Comparison of ENCODE assay signal across 1 cellular context in the genomic region with DNA sequence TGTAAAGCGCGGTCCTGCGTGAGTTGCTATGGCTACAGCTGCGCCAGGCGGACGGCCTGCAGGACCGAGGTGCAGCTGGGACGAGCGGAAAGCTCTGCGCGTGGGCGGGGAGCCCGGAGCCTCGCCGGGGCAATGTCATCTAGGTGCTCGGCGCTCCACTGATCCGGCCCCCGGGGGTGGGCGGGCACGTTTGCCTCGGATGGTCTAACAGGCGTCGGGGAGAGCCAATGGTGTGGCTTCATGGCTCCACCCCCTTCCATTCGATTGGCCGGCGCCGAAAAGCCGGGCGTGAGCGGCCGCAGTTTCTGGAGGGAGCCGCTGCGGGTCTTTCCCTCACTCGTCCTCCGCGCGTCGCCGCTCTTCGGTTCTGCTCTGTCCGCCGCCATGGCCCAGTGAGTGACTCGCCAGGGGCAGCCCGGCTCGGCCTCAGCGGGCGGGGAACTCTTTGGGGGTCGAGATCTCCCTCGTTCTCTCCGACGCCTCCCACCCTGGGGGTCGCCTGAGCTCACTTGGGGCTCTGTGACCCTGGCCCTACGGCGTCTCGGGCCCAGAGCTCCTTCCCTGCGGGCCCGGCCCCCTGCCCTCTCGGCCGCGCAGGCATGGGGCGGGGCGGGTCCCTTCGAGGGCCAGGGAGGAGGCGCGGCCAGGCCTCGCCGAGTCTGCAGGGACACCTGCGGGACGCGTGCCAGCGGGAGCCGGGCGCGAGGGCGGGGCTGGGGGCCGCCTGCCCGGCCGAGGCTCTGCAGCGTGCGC.
TF ChIP-seq lines count a peak whose summit lies in the region.

TSS of gene PGD (plus strand) at position 331 of the 753 bp plus-strand sequence. CDS start at position 385, 54 bp downstream.

TF ChIP-seq in HepG2, 621 proteins besides CTCF, POLR2A, EP300 and RAD21 (continued from another document and continues in another):
- TF ChIP-seq SOX5 (CRISPR knock-in tag; IDR thresholded peaks at IDR 0.05; ENCODE audit: borderline replicate concordance) (peak; percentile 58), KIAA2018 (CRISPR knock-in tag; IDR thresholded peaks at IDR 0.05; ENCODE audit: borderline replicate concordance) (no peak), RARA (CRISPR knock-in tag; IDR thresholded peaks at IDR 0.05) (no peak; the same call in 1 of the 2 replicates), RELA (CRISPR knock-in tag; IDR thresholded peaks at IDR 0.05) (peak; percentile 7; the same call in 1 of the 2 replicates), ZNF484 (CRISPR knock-in tag; IDR thresholded peaks at IDR 0.05; ENCODE audit: borderline replicate concordance, low read depth) (no peak), ZC3H13 (CRISPR knock-in tag; IDR thresholded peaks at IDR 0.05) (0 out of 2 replicates have a peak, but pooled peaks have one; percentile 30), BHLHE40 (IDR thresholded peaks at IDR 0.05; ENCODE audit: low read length) (peak; percentile 53), ZFYVE20 (CRISPR knock-in tag; IDR thresholded peaks at IDR 0.05; ENCODE audit: borderline replicate concordance, low read depth) (peak; percentile 81; the same call in 1 of the 2 replicates), ZNF773 (CRISPR knock-in tag; IDR thresholded peaks at IDR 0.05; ENCODE audit: borderline replicate concordance) (peak; percentile 83; the same call in 1 of the 2 replicates), CBX5 (CRISPR knock-in tag; IDR thresholded peaks at IDR 0.05; ENCODE audit: borderline replicate concordance) (peak; percentile 64; the same call in 1 of the 2 replicates), CERS6 (CRISPR knock-in tag; IDR thresholded peaks at IDR 0.05) (peak; percentile 28; the same call in 1 of the 2 replicates), ZNF761 (CRISPR knock-in tag; conservative IDR thresholded peaks at IDR 0.05) (peak; percentile 89), ZFP82 (CRISPR knock-in tag; IDR thresholded peaks at IDR 0.05; ENCODE audit: borderline replicate concordance) (0 out of 2 replicates have a peak, but pooled peaks have one; percentile 39), ZNF670 (CRISPR knock-in tag; IDR thresholded peaks at IDR 0.05; ENCODE audit: borderline replicate concordance) (no peak), SMAD1 (CRISPR knock-in tag; IDR thresholded peaks at IDR 0.05; ENCODE audit: borderline replicate concordance, low read depth) (no peak), REST (IDR thresholded peaks at IDR 0.05; ENCODE audit: borderline replicate concordance in 1 of 2, low read depth in 1 of 2, low read length in 2 of 2) (no peak), ZNF496 (CRISPR knock-in tag; IDR thresholded peaks at IDR 0.05; ENCODE audit: insufficient replicate concordance) (no peak), ZNF557 (CRISPR knock-in tag; IDR thresholded peaks at IDR 0.05) (0 out of 2 replicates have a peak, but pooled peaks have one; percentile 34), ZKSCAN1 (IDR thresholded peaks at IDR 0.05; ENCODE audit: low read length) (no peak), ELF1 (CRISPR knock-in tag; IDR thresholded peaks at IDR 0.05) (peak; percentile 43; the same call in 1 of the 2 replicates), POGZ (CRISPR knock-in tag; IDR thresholded peaks at IDR 0.05) (peak; percentile 72), ZFP41 (CRISPR knock-in tag; IDR thresholded peaks at IDR 0.05; ENCODE audit: borderline replicate concordance) (peak; percentile 82; the same call in 1 of the 2 replicates), NFE2L1 (CRISPR knock-in tag; IDR thresholded peaks at IDR 0.05; ENCODE audit: borderline replicate concordance) (no peak), ZNF550 (CRISPR knock-in tag; IDR thresholded peaks at IDR 0.05; ENCODE audit: borderline replicate concordance) (no peak), SATB2 (CRISPR knock-in tag; IDR thresholded peaks at IDR 0.05) (no peak), WIZ (CRISPR knock-in tag; IDR thresholded peaks at IDR 0.05) (no peak; the same call in 1 of the 2 replicates), DBP (CRISPR knock-in tag; IDR thresholded peaks at IDR 0.05; ENCODE audit: not compliant biosample characterization) (no peak), ZNF256 (CRISPR knock-in tag; conservative IDR thresholded peaks at IDR 0.05) (peak; percentile 78; the same call in 1 of the 2 replicates), IKZF4 (CRISPR knock-in tag; IDR thresholded peaks at IDR 0.05; ENCODE audit: borderline replicate concordance, low read depth, not compliant biosample characterization) (no peak), ZNF335 (CRISPR knock-in tag; IDR thresholded peaks at IDR 0.05) (peak; percentile 77; the same call in 1 of the 2 replicates), TSC22D2 (CRISPR knock-in tag; IDR thresholded peaks at IDR 0.05; ENCODE audit: borderline replicate concordance) (0 out of 2 replicates have a peak, but pooled peaks have one; percentile 4), ZNF749 (CRISPR knock-in tag; IDR thresholded peaks at IDR 0.05; ENCODE audit: borderline replicate concordance) (no peak; the same call in 1 of the 2 replicates)
- TF ChIP-seq, protein P1, sequence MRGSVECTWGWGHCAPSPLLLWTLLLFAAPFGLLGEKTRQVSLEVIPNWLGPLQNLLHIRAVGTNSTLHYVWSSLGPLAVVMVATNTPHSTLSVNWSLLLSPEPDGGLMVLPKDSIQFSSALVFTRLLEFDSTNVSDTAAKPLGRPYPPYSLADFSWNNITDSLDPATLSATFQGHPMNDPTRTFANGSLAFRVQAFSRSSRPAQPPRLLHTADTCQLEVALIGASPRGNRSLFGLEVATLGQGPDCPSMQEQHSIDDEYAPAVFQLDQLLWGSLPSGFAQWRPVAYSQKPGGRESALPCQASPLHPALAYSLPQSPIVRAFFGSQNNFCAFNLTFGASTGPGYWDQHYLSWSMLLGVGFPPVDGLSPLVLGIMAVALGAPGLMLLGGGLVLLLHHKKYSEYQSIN (CRISPR knock-in tag; IDR thresholded peaks at IDR 0.05; ENCODE audit: borderline replicate concordance) = 0 out of 2 replicates have a peak, but pooled peaks have one; percentile 70
- TF ChIP-seq, protein P2, sequence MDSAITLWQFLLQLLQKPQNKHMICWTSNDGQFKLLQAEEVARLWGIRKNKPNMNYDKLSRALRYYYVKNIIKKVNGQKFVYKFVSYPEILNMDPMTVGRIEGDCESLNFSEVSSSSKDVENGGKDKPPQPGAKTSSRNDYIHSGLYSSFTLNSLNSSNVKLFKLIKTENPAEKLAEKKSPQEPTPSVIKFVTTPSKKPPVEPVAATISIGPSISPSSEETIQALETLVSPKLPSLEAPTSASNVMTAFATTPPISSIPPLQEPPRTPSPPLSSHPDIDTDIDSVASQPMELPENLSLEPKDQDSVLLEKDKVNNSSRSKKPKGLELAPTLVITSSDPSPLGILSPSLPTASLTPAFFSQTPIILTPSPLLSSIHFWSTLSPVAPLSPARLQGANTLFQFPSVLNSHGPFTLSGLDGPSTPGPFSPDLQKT (CRISPR knock-in tag; IDR thresholded peaks at IDR 0.05; ENCODE audit: borderline replicate concordance) = no peak
- TF ChIP-seq, protein P3, sequence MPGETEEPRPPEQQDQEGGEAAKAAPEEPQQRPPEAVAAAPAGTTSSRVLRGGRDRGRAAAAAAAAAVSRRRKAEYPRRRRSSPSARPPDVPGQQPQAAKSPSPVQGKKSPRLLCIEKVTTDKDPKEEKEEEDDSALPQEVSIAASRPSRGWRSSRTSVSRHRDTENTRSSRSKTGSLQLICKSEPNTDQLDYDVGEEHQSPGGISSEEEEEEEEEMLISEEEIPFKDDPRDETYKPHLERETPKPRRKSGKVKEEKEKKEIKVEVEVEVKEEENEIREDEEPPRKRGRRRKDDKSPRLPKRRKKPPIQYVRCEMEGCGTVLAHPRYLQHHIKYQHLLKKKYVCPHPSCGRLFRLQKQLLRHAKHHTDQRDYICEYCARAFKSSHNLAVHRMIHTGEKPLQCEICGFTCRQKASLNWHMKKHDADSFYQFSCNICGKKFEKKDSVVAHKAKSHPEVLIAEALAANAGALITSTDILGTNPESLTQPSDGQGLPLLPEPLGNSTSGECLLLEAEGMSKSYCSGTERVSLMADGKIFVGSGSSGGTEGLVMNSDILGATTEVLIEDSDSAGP (CRISPR knock-in tag; IDR thresholded peaks at IDR 0.05; ENCODE audit: borderline replicate concordance) = peak; percentile 91; the same call in 1 of the 2 replicates
